1 cellular context compared by ENCODE assay signal in genomic region chr1:144551543-144552424, GRCh38.
TF ChIP-seq lines count a peak whose summit lies in the region.

No MANE protein-coding gene starts in this region.

TF ChIP-seq in K562, 482 proteins besides CTCF, POLR2A, EP300 and RAD21 (continued from another document and continues in another):
- TF ChIP-seq, protein P1, sequence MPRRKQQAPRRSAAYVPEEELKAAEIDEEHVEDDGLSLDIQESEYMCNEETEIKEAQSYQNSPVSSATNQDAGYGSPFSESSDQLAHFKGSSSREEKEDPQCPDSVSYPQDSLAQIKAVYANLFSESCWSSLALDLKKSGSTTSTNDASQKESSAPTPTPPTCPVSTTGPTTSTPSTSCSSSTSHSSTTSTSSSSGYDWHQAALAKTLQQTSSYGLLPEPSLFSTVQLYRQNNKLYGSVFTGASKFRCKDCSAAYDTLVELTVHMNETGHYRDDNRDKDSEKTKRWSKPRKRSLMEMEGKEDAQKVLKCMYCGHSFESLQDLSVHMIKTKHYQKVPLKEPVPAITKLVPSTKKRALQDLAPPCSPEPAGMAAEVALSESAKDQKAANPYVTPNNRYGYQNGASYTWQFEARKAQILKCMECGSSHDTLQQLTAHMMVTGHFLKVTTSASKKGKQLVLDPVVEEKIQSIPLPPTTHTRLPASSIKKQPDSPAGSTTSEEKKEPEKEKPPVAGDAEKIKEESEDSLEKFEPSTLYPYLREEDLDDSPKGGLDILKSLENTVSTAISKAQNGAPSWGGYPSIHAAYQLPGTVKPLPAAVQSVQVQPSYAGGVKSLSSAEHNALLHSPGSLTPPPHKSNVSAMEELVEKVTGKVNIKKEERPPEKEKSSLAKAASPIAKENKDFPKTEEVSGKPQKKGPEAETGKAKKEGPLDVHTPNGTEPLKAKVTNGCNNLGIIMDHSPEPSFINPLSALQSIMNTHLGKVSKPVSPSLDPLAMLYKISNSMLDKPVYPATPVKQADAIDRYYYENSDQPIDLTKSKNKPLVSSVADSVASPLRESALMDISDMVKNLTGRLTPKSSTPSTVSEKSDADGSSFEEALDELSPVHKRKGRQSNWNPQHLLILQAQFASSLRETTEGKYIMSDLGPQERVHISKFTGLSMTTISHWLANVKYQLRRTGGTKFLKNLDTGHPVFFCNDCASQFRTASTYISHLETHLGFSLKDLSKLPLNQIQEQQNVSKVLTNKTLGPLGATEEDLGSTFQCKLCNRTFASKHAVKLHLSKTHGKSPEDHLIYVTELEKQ (CRISPR knock-in tag; IDR thresholded peaks at IDR 0.05): no peak
- TF ChIP-seq MLX (CRISPR knock-in tag; conservative IDR thresholded peaks at IDR 0.05) (peak in 1 of 2 experiments; percentile 93; a peak in 2 of 4 replicates), CSDE1 (IDR thresholded peaks at IDR 0.05) (peak in 1 of 2 experiments; percentile 99; a peak in 2 of 4 replicates), ZNF184 (CRISPR knock-in tag; IDR thresholded peaks at IDR 0.05) (no peak), GTF2A2 (tag; IDR thresholded peaks at IDR 0.05) (peak; percentile 98), ZBTB34 (CRISPR knock-in tag; IDR thresholded peaks at IDR 0.05) (no peak; the same call in 1 of the 2 replicates), CHCHD3 (CRISPR knock-in tag; IDR thresholded peaks at IDR 0.05) (peak; percentile 98), ZNF584 (CRISPR knock-in tag; IDR thresholded peaks at IDR 0.05; ENCODE audit: low read depth) (peak; percentile 62; the same call in 1 of the 2 replicates), MCM5 (IDR thresholded peaks at IDR 0.05; ENCODE audit: low read depth) (no peak), NEUROD1 (IDR thresholded peaks at IDR 0.05; ENCODE audit: borderline replicate concordance, low read depth, low read length, partially characterized antibody) (peak; percentile 63), SNRNP70 (optimal IDR thresholded peaks at IDR 0.05; ENCODE audit: low read depth, low read length) (no peak), THRA (IDR thresholded peaks at IDR 0.05) (no peak), KAT8 (IDR thresholded peaks at IDR 0.05; ENCODE audit: low read depth) (0 out of 2 replicates have a peak, but pooled peaks have one; percentile 19), STAG1 (CRISPR knock-in tag; IDR thresholded peaks at IDR 0.05; ENCODE audit: borderline replicate concordance) (no peak), ZNF445 (CRISPR knock-in tag; IDR thresholded peaks at IDR 0.05; ENCODE audit: low read depth) (peak; percentile 94), RUNX1 (IDR thresholded peaks at IDR 0.05; ENCODE audit: low read depth) (peak; percentile 98), MAFG (tag; conservative IDR thresholded peaks at IDR 0.05) (peak; percentile 73), PREB (CRISPR knock-in tag; IDR thresholded peaks at IDR 0.05) (no peak), ZFP36 (IDR thresholded peaks at IDR 0.05; ENCODE audit: low read depth, low read length, partially characterized antibody) (peak; percentile 6), ZNF24 (IDR thresholded peaks at IDR 0.05) (peak; percentile 75), HDGF (IDR thresholded peaks at IDR 0.05) (no peak), NCOA2 (IDR thresholded peaks at IDR 0.05; ENCODE audit: partially characterized antibody in 2 of 2) (no peak), ZNF354B (CRISPR knock-in tag; IDR thresholded peaks at IDR 0.05) (peak; percentile 66), NRF1 (conservative IDR thresholded peaks at IDR 0.05 in 1 of 2, IDR thresholded peaks at IDR 0.05 in 1 of 2) (peak; percentile 67 to 77), PPARD (CRISPR knock-in tag; IDR thresholded peaks at IDR 0.05) (no peak), CBX1 (IDR thresholded peaks at IDR 0.05; ENCODE audit: low read depth) (peak; percentile 100), TFAP4 (CRISPR knock-in tag; IDR thresholded peaks at IDR 0.05; ENCODE audit: borderline replicate concordance) (peak; percentile 92), CBX8 (IDR thresholded peaks at IDR 0.05; ENCODE audit: borderline replicate concordance, extremely low read depth, low read depth, low read length, poor library complexity, severe bottlenecking) (no peak), SMARCC2 (IDR thresholded peaks at IDR 0.05; ENCODE audit: low read depth) (peak; percentile 54), ZNF668 (CRISPR knock-in tag; IDR thresholded peaks at IDR 0.05) (peak; percentile 61; the same call in 1 of the 2 replicates), EP400 (IDR thresholded peaks at IDR 0.05) (peak; percentile 85), FOXJ2 (tag; IDR thresholded peaks at IDR 0.05) (peak; percentile 84; the same call in 1 of the 2 replicates), SIN3B (IDR thresholded peaks at IDR 0.05; ENCODE audit: low read depth) (no peak), POLR2B (IDR thresholded peaks at IDR 0.05; ENCODE audit: low read depth, partially characterized antibody) (peak; percentile 100), ZNF512 (tag; IDR thresholded peaks at IDR 0.05) (no peak), DLX4 (CRISPR knock-in tag; IDR thresholded peaks at IDR 0.05) (peak; percentile 85), HNRNPLL (IDR thresholded peaks at IDR 0.05; ENCODE audit: low read depth, low read length, poor library complexity, severe bottlenecking) (peak; percentile 64), WHSC1 (IDR thresholded peaks at IDR 0.05; ENCODE audit: low read length) (no peak), STAT5B (CRISPR knock-in tag; IDR thresholded peaks at IDR 0.05) (no peak), ZFP1 (CRISPR knock-in tag; IDR thresholded peaks at IDR 0.05) (0 out of 2 replicates have a peak, but pooled peaks have one; percentile 26), ZNF75A (CRISPR knock-in tag; IDR thresholded peaks at IDR 0.05) (peak; percentile 88), SETDB1 (IDR thresholded peaks at IDR 0.05; ENCODE audit: low read length) (no peak)
- TF ChIP-seq, protein P2, sequence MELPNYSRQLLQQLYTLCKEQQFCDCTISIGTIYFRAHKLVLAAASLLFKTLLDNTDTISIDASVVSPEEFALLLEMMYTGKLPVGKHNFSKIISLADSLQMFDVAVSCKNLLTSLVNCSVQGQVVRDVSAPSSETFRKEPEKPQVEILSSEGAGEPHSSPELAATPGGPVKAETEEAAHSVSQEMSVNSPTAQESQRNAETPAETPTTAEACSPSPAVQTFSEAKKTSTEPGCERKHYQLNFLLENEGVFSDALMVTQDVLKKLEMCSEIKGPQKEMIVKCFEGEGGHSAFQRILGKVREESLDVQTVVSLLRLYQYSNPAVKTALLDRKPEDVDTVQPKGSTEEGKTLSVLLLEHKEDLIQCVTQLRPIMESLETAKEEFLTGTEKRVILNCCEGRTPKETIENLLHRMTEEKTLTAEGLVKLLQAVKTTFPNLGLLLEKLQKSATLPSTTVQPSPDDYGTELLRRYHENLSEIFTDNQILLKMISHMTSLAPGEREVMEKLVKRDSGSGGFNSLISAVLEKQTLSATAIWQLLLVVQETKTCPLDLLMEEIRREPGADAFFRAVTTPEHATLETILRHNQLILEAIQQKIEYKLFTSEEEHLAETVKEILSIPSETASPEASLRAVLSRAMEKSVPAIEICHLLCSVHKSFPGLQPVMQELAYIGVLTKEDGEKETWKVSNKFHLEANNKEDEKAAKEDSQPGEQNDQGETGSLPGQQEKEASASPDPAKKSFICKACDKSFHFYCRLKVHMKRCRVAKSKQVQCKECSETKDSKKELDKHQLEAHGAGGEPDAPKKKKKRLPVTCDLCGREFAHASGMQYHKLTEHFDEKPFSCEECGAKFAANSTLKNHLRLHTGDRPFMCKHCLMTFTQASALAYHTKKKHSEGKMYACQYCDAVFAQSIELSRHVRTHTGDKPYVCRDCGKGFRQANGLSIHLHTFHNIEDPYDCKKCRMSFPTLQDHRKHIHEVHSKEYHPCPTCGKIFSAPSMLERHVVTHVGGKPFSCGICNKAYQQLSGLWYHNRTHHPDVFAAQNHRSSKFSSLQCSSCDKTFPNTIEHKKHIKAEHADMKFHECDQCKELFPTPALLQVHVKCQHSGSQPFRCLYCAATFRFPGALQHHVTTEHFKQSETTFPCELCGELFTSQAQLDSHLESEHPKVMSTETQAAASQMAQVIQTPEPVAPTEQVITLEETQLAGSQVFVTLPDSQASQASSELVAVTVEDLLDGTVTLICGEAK (IDR thresholded peaks at IDR 0.05): peak; percentile 82
- TF ChIP-seq, protein P2 (CRISPR knock-in tag; IDR thresholded peaks at IDR 0.05): no peak
